Comparison of ENCODE assay signal across 16 cellular contexts in the genomic region with DNA sequence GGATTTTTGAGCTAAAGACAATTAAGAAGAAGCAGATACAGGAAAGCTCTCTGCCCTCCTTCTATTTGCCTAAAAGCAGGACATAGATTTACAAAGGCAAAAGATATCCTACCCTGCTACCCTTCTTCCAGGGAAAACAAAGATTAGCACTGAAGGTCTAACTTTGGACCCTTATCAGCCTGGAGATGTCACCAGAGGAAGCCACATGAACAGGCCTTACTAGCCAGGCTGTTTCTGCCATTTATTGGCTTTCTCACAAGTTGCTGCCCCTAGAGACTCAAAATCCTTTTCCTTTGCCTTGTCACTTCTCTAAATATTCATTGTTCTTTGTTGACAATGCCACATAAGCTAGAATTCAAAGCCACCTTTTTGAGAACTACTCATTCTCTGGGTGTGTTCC.
"Had no signal": no experiment of that assay in that cellular context is flagged by ENCODE, and none has a peak within 500 bp of the region (broad histone marks: within the 10 kb centered on the region; RNA-seq: fewer than 3 reads in every experiment).

No MANE protein-coding gene starts in this region.

- H3K4me3 ChIP-seq: dorsolateral prefrontal cortex, neural progenitor cell, vagina had no signal

- H3K4me1 ChIP-seq: vagina had no signal

- H3K36me3 ChIP-seq: neural progenitor cell, vagina had no signal

- H3K9ac ChIP-seq: neural progenitor cell had no signal

- H2AFZ ChIP-seq: neural progenitor cell had no signal

- H3K27ac ChIP-seq: dorsolateral prefrontal cortex, neural progenitor cell, vagina had no signal

- H3K4me2 ChIP-seq: neural progenitor cell had no signal

- H3K9me3 ChIP-seq: vagina had no signal

- H3K27me3 ChIP-seq: dorsolateral prefrontal cortex, neural progenitor cell, vagina had no signal

- FAIRE-seq: colon, frontal cortex had no signal

- ATAC-seq: activated CD8-positive, alpha-beta T cell treated with anti-CD3 and anti-CD28 coated beads for 36 hours; left ventricle myocardium superior; stimulated activated naive CD8-positive, alpha-beta T cell treated with anti-CD3 and anti-CD28 coated beads, Interleukin-15, Interleukin-2, amounts not matched to agents 100 U/mL and 50 U/mL, for 24 hours had no signal

- DNase-seq: activated CD4-positive, alpha-beta T cell treated with anti-CD3 and anti-CD28 coated beads, Interleukin-2, amount 10 ng/mL, durations not matched to agents 24 days and 14 days; activated CD8-positive, alpha-beta T cell treated with anti-CD3 and anti-CD28 coated beads for 36 hours; activated naive CD4-positive, alpha-beta T cell; activated T-cell treated with anti-CD3 and anti-CD28 coated beads, Interleukin-2, amount 50 U/mL, for 1 hour; central memory CD4-positive, alpha-beta T cell; dorsolateral prefrontal cortex; kidney glomerular epithelial cell; left ventricle myocardium superior; right cardiac atrium; stimulated activated CD4-positive, alpha-beta T cell treated with anti-CD3 and anti-CD28 coated beads, Interleukin-2, amount 100 ng/mL, for 24 hours; stimulated activated naive CD8-positive, alpha-beta T cell treated with anti-CD3 and anti-CD28 coated beads, Interleukin-15, Interleukin-2, amounts not matched to agents 100 U/mL and 50 U/mL, for 24 hours; trophoblast cell had no signal
